28 cellular contexts compared by ENCODE assay signal in the genomic region with DNA sequence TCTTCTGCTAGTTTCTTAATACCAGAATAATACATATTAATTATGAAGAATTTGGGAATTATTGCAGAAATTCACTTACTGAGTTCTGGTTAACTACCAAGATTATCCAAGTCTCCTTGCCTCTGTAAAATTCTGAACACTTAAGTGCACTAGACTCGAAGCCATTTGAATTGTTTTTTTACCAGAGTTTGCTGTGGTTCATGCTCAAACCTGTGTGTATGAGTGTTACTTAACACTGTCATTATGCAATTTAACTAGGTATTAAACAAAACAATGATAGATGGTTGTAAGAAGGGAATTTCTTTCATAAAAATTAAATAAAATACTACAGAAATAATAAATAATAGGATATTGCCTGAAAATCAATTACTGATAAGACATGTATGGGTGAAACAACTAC.
"Had no signal": no experiment of that assay in that cellular context is flagged by ENCODE, and none has a peak within 500 bp of the region (broad histone marks: within the 10 kb centered on the region; RNA-seq: fewer than 3 reads in every experiment).

No MANE protein-coding gene starts in this region.

- H3K27ac ChIP-seq: lower lobe of right lung, neural progenitor cell, neutrophil, ovary, skin epidermis, stomach, testis, thyroid gland, transverse colon, upper lobe of left lung, vagina had no signal

- H3K4me3 Mint-ChIP-seq: mesothelial cell of epicardium; naive B cell; natural killer cell; nephron progenitor cell; neural progenitor cell; stimulated activated naive B cell treated with anti-CD40 and anti-IgM and Interleukin-4, amounts not matched to agents 10 μg/mL and 1 μg/mL and 100 μg/mL, for 72 hours had no signal

- H3K27me3 Mint-ChIP-seq: naive B cell; progenitor cell of endocrine pancreas; stimulated activated naive B cell treated with anti-CD40 and anti-IgM and Interleukin-4, amounts not matched to agents 10 μg/mL and 1 μg/mL and 100 μg/mL, for 72 hours had no signal

- H3K9me3 ChIP-seq: lower lobe of right lung, neutrophil, ovary, stomach, testis, thyroid gland, transverse colon, upper lobe of left lung, vagina had no signal

- H3K4me1 Mint-ChIP-seq: naive B cell; natural killer cell; nephron progenitor cell; neural progenitor cell; stimulated activated naive B cell treated with anti-CD40 and anti-IgM and Interleukin-4, amounts not matched to agents 10 μg/mL and 1 μg/mL and 100 μg/mL, for 72 hours had no signal

- H3K4me1 ChIP-seq: lower lobe of right lung, neural progenitor cell, stomach, testis, transverse colon, upper lobe of left lung, vagina had no signal

- H3K36me3 ChIP-seq: lower lobe of right lung, neural progenitor cell, neutrophil, ovary, stomach, thyroid gland, transverse colon, upper lobe of left lung, vagina had no signal

- H3K9me3 Mint-ChIP-seq: neural progenitor cell had no signal

- H3K36me3 Mint-ChIP-seq: mesothelial cell of epicardium; naive B cell; natural killer cell; neural progenitor cell; stimulated activated naive B cell treated with anti-CD40 and anti-IgM and Interleukin-4, amounts not matched to agents 10 μg/mL and 1 μg/mL and 100 μg/mL, for 72 hours had no signal

- DNase-seq: hippocampal formation; left cardiac atrium; lower lobe of right lung; mesendoderm; naive B cell; natural killer cell; nephron progenitor cell; occipital lobe; ovary; retina; right cardiac atrium; stimulated activated CD4-positive, alpha-beta T cell treated with anti-CD3 and anti-CD28 coated beads, Interleukin-12 subunit alpha, Interleukin-12 subunit beta, amount 100 ng/mL, for 4 hours; stimulated activated CD4-positive, alpha-beta T cell treated with anti-CD3 and anti-CD28 coated beads, Interleukin-15, amount 100 ng/mL, for 24 hours; stimulated activated CD4-positive, alpha-beta T cell treated with anti-CD3 and anti-CD28 coated beads, Interleukin-2, amount 100 ng/mL, for 24 hours; stimulated activated CD4-positive, alpha-beta T cell treated with anti-CD3 and anti-CD28 coated beads, Interleukin-4, amount 100 ng/mL, for 1 hour; stimulated activated naive B cell treated with anti-CD40 and anti-IgM and Interleukin-4, amounts not matched to agents 10 μg/mL and 1 μg/mL and 100 μg/mL, for 72 hours; stimulated activated naive CD8-positive, alpha-beta T cell treated with anti-CD3 and anti-CD28 coated beads, Interleukin-15, Interleukin-2, amounts not matched to agents 100 U/mL and 50 U/mL, for 24 hours; stomach; testis; thyroid gland; transverse colon; upper lobe of left lung had no signal

- H3K4me3 ChIP-seq: lower lobe of right lung, neural progenitor cell, ovary, skin epidermis, stomach, testis, thyroid gland, transverse colon, upper lobe of left lung, vagina had no signal

- H3K27me3 ChIP-seq: neural progenitor cell, neutrophil, ovary, stomach, testis, thyroid gland, transverse colon, upper lobe of left lung, vagina had no signal

- H3K27ac Mint-ChIP-seq: mesothelial cell of epicardium; naive B cell; natural killer cell; nephron progenitor cell; neural progenitor cell; progenitor cell of endocrine pancreas; stimulated activated naive B cell treated with anti-CD40 and anti-IgM and Interleukin-4, amounts not matched to agents 10 μg/mL and 1 μg/mL and 100 μg/mL, for 72 hours had no signal
